Comparison of ENCODE assay signal across 16 cellular contexts in genomic region chr13:80989770-80990169, GRCh38.
DNase-seq lines count a peak whose midpoint lies in the region; FAIRE-seq lines count a peak whose summit lies in the region.
"Had no signal": no experiment of that assay in that cellular context is flagged by ENCODE, and none has a peak within 500 bp of the region (broad histone marks: within the 10 kb centered on the region; RNA-seq: fewer than 3 reads in every experiment).

No MANE protein-coding gene starts in this region.

- peak; percentile 22 for DNase-seq in ELR (ENCODE audit: low read depth)
- peak; percentile 51 for DNase-seq in astrocyte of the hippocampus (ENCODE audit: low read depth, low spot score)
- DNase-seq in glomerular visceral epithelial cell (ENCODE audit: extremely low spot score) = peak; percentile 5
- peak; percentile 16 for DNase-seq in urothelium cell line (ENCODE audit: low spot score)
- no peak for DNase-seq in NCI-H446 treated with DMSO at 0.1 percent for 48 hours (lab: John Stamatoyannopoulos, UW)
- DNase-seq in T-helper 2 cell = no peak
- DNase-seq in GDM1 (lab: John Stamatoyannopoulos, UW) = no peak
- DNase-seq: AML-193; CD4-positive, alpha-beta memory T cell; DMS153; DMS79; GOT3; H7; HFFc6 had no signal

- FAIRE-seq in urothelium cell line (lab: Jason Lieb, UNC) = no peak
- FAIRE-seq: A549, GM12878 had no signal

Comparison
In these comparisons a context has a peak if more than half of its experiments do, and no peak if none do; other contexts are left out.
1. DNase-seq: peak in ELR (single experiment), astrocyte of the hippocampus (single experiment), glomerular visceral epithelial cell (single experiment) and urothelium cell line (single experiment); none in NCI-H446 treated with DMSO at 0.1 percent for 48 hours (single experiment), T-helper 2 cell (0 of 5) and GDM1 (single experiment).